In the genomic region with DNA sequence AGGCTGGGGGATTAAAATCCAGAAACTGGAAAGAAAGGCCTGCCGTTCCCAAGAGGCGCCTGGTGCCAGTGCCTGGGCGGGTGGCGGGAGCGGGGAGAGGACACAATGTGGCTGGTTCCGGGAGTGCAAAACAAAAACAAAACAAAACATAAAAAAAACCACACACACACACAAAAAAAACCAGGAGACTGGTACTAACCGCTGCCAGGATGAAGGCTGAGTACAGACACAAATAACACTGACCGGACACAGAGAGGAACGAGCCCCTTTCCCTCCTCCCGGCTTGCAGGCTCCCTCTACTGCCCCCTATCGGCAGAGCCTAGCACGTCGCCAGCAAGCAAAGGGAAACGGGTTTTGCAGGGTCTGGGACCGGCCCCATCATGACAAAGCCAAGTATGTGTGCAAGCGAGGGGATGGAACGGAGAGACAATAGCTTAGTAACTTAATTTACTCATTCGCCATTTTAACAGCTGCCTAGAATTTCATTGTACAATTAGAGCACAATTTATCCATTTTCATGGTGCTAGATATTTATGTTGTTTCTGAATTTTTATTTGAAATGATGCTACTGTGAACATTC, we compare ENCODE assay signal across 8 cellular contexts. TPM values are rescaled to one million over a fixed set of nuclear protein-coding genes. Genes with fewer than 3 reads are reported as not detected.
A peak's percentile ranks its signal among the peaks of the same experiment; 100 is the strongest.
DNase-seq lines count a peak whose midpoint lies in the region; ATAC-seq and TF ChIP-seq lines count a peak whose summit lies in the region.

No MANE protein-coding gene starts in this region.

- DNase-seq in GM04504 (ENCODE audit: low read depth), result peak; percentile 44
- DNase-seq in HEK293T (ENCODE audit: extremely low spot score), result peak; percentile 67
- peak; percentile 38 for DNase-seq in NCI-H146 treated with DMSO at 0.1 percent for 48 hours (lab: John Stamatoyannopoulos, UW; ENCODE audit: unreplicated experiment)
- peak; percentile 75 for DNase-seq in T-helper 9 cell
- DNase-seq in astrocyte of the spinal cord (ENCODE audit: low read depth, low spot score), result peak; percentile 79
- peak; percentile 87 for DNase-seq in iPS DF 4.7 (ENCODE audit: extremely low read depth, low spot score)
- DNase-seq in sciatic nerve (ENCODE audit: low spot score), result peak; percentile 90
- DNase-seq in cerebellar nuclear complex (lab: John Stamatoyannopoulos, UW), result no peak

- H3K4me3 ChIP-seq in astrocyte of the spinal cord (ENCODE audit: low read depth, low read length), result peak overlapping the region; percentile 36

- TF ChIP-seq CTCF in astrocyte of the spinal cord (IDR thresholded peaks at IDR 0.05; ENCODE audit: low read depth, low read length), result peak; percentile 99

- POLR2A ChIA-PET in HEK293T (lab: Yijun Ruan, JAX), result interaction anchor here (0.7 to 2.0 kb wide), 4 partner anchors 129 to 363 kb away, joined by 3 to 8 read pairs (median 4); a partner anchor contains a TSS

- in situ Hi-C loops in astrocyte of the spinal cord (cut with HindIII; ENCODE audit: low sequenced_read_pairs), result no loop called here

- CTCF ChIA-PET in HEK293T (lab: Yijun Ruan, JAX), result interaction anchor here (0.6 to 1.9 kb wide), 5 partner anchors 18 to 182 kb away, joined by 3 to 7 read pairs (median 6); a partner anchor contains a TSS

- ATAC-seq in sciatic nerve, result peak; percentile 87

- intact Hi-C loops in sciatic nerve (cut with DNase I), result no loop called here

TF ChIP-seq in HEK293T, 16 proteins besides CTCF, POLR2A, EP300 and RAD21:
- no peak for TF ChIP-seq CTBP1 (IDR thresholded peaks at IDR 0.05; ENCODE audit: borderline replicate concordance)

RNA-seq across cellular contexts. Expression of a gene that starts 17.9 kb away (rescaled TPM):
- 61.2 TPM for total RNA-seq in sciatic nerve

Comparison
In these comparisons a context has a peak if more than half of its experiments do, and no peak if none do; other contexts are left out.
1. DNase-seq: peak in GM04504 (single experiment), HEK293T (single experiment), NCI-H146 treated with DMSO at 0.1 percent for 48 hours (single experiment), T-helper 9 cell (single experiment), astrocyte of the spinal cord (single experiment), iPS DF 4.7 (single experiment) and sciatic nerve (single experiment); none in cerebellar nuclear complex (0 of 2).